In genomic region chr4:126973201-126973600, GRCh38 we compare ENCODE assay signal across 19 cellular contexts.
"Had no signal": no experiment of that assay in that cellular context is flagged by ENCODE, and none has a peak within 500 bp of the region (broad histone marks: within the 10 kb centered on the region; RNA-seq: fewer than 3 reads in every experiment).

No MANE protein-coding gene starts in this region.

- H3K36me3 ChIP-seq: esophagus muscularis mucosa, gastrocnemius medialis, heart right ventricle, neural progenitor cell, ovary, right atrium auricular region, sigmoid colon had no signal

- DNase-seq: effector memory CD8-positive, alpha-beta T cell; gastrocnemius medialis; heart right ventricle; hypothalamus; islet precursor cell; nucleus accumbens; ovary; sigmoid colon; small intestine; stimulated activated CD4-positive, alpha-beta T cell treated with anti-CD3 and anti-CD28 coated beads, Interleukin-12 subunit alpha, Interleukin-12 subunit beta, amount 100 ng/mL, for 4 hours; stimulated activated CD4-positive, alpha-beta T cell treated with anti-CD3 and anti-CD28 coated beads, Interleukin-2, amount 100 ng/mL, for 48 hours; stimulated activated naive CD4-positive, alpha-beta T cell treated with Interleukin-2 at 50 U/mL for 16 hours; trophoblast cell had no signal

- ATAC-seq: effector memory CD8-positive, alpha-beta T cell; gastrocnemius medialis; heart right ventricle; left lobe of liver; natural killer cell treated with Interleukin-12 subunit alpha and Interleukin-12 subunit beta and Interleukin-15 and Interleukin-18, amount 100 ng/mL, for 72 hours had no signal

- H3K4me1 ChIP-seq: gastrocnemius medialis, neural progenitor cell, right atrium auricular region had no signal

- H3K27ac ChIP-seq: epithelial cell of prostate, esophagus muscularis mucosa, gastrocnemius medialis, heart right ventricle, neural progenitor cell, ovary, right atrium auricular region, sigmoid colon had no signal

- H3K4me3 ChIP-seq: esophagus muscularis mucosa, gastrocnemius medialis, heart right ventricle, neural progenitor cell, ovary, right atrium auricular region, sigmoid colon had no signal

- H3K9me3 ChIP-seq: esophagus muscularis mucosa, gastrocnemius medialis, heart right ventricle, ovary, right atrium auricular region, sigmoid colon had no signal

- H3K27me3 ChIP-seq: esophagus muscularis mucosa, gastrocnemius medialis, heart right ventricle, neural progenitor cell, ovary, right atrium auricular region, sigmoid colon had no signal
